ENCODE assay signal across 13 cellular contexts in genomic region chr1:246301553-246302250, GRCh38.
"Had no signal": no experiment of that assay in that cellular context is flagged by ENCODE, and none has a peak within 500 bp of the region (broad histone marks: within the 10 kb centered on the region; RNA-seq: fewer than 3 reads in every experiment).

No MANE protein-coding gene starts in this region.

- H3K27me3 ChIP-seq: neural progenitor cell, ovary, thyroid gland, uterus had no signal

- DNase-seq: activated CD4-positive, alpha-beta memory T cell treated with anti-CD3 and anti-CD28 coated beads for 36 hours; activated effector memory CD4-positive, alpha-beta T cell treated with anti-CD3 and anti-CD28 coated beads, Interleukin-2, amount 50 U/mL, for 16 hours; activated T-cell treated with anti-CD3 and anti-CD28 coated beads, Interleukin-2, amount 50 U/mL, for 4 hours; foreskin melanocyte; head of caudate nucleus; left ventricle myocardium superior; ovary; T1000; thyroid gland; uterus had no signal

- H3K9ac ChIP-seq: neural progenitor cell had no signal

- H3K36me3 ChIP-seq: neural progenitor cell, ovary, thyroid gland, uterus had no signal

- ATAC-seq: activated naive CD4-positive, alpha-beta T cell treated with anti-CD3 and anti-CD28 coated beads, Interleukin-2, amount 50 U/mL, for 72 hours; activated T-cell treated with anti-CD3 and anti-CD28 coated beads, Interleukin-2, amount 50 U/mL, for 4 hours; esophagus mucosa; left ventricle myocardium superior had no signal

- H2AFZ ChIP-seq: neural progenitor cell had no signal

- H3K9me3 ChIP-seq: ovary, thyroid gland, uterus had no signal

- H3K4me2 ChIP-seq: neural progenitor cell had no signal

- H3K27ac ChIP-seq: neural progenitor cell, ovary, uterus had no signal

- H3K4me3 ChIP-seq: neural progenitor cell, ovary, thyroid gland, uterus had no signal

- H3K4me1 ChIP-seq: uterus had no signal
